In the genomic region with DNA sequence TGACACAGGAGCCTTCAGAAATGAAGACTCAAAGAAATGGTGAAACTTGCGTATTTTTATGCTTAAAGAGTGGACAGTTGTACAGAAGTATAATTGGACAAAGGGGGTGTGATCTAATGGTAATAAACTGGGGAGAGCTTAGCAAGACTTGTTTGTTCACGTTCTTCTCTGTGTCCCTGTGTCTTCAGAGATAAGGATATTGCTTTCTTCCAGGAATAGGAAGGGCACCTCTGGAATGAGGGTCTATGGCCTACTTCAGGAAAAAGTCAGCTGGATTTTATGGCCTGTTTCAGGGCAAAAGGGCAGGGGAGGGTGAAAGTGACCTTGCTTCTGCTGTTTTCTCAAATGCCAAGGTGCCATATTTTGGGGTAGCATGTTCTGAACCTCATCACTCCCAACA, we compare ENCODE assay signal across 1 cellular context.
A peak's percentile ranks its signal among the peaks of the same experiment; 100 is the strongest.
TF ChIP-seq lines count a peak whose summit lies in the region.

No MANE protein-coding gene starts in this region.

TF ChIP-seq in K562, 482 proteins besides CTCF, POLR2A, EP300 and RAD21 (continues in another document):
- TF ChIP-seq NFIX (CRISPR knock-in tag; IDR thresholded peaks at IDR 0.05; ENCODE audit: low read depth): no peak
- TF ChIP-seq ZBTB11 (CRISPR knock-in tag; IDR thresholded peaks at IDR 0.05): peak in 1 of 3 experiments; percentile 33; a peak in 1 of 6 replicates
- TF ChIP-seq, protein P1, sequence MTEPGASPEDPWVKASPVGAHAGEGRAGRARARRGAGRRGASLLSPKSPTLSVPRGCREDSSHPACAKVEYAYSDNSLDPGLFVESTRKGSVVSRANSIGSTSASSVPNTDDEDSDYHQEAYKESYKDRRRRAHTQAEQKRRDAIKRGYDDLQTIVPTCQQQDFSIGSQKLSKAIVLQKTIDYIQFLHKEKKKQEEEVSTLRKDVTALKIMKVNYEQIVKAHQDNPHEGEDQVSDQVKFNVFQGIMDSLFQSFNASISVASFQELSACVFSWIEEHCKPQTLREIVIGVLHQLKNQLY (CRISPR knock-in tag; conservative IDR thresholded peaks at IDR 0.05): no peak
- TF ChIP-seq, protein P2, sequence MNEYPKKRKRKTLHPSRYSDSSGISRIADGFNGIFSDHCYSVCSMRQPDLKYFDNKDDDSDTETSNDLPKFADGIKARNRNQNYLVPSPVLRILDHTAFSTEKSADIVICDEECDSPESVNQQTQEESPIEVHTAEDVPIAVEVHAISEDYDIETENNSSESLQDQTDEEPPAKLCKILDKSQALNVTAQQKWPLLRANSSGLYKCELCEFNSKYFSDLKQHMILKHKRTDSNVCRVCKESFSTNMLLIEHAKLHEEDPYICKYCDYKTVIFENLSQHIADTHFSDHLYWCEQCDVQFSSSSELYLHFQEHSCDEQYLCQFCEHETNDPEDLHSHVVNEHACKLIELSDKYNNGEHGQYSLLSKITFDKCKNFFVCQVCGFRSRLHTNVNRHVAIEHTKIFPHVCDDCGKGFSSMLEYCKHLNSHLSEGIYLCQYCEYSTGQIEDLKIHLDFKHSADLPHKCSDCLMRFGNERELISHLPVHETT (CRISPR knock-in tag; conservative IDR thresholded peaks at IDR 0.05 in 1 of 2, IDR thresholded peaks at IDR 0.05 in 1 of 2): peak in 1 of 2 experiments; percentile 23; a peak in 1 of 4 replicates
- no peak for TF ChIP-seq STAG1 (CRISPR knock-in tag; IDR thresholded peaks at IDR 0.05; ENCODE audit: borderline replicate concordance)
- TF ChIP-seq MCM7 (IDR thresholded peaks at IDR 0.05): no peak
- TF ChIP-seq FOXM1 (IDR thresholded peaks at IDR 0.05; ENCODE audit: low read depth): 0 out of 2 replicates have a peak, but pooled peaks have one; percentile 23
- TF ChIP-seq FOXM1 (CRISPR knock-in tag; IDR thresholded peaks at IDR 0.05; ENCODE audit: low read depth): no peak
- 0 out of 2 replicates have a peak, but pooled peaks have one; percentile 38 for TF ChIP-seq KLF6 (CRISPR knock-in tag; IDR thresholded peaks at IDR 0.05; ENCODE audit: borderline replicate concordance)
- no peak for TF ChIP-seq NR2C1 (IDR thresholded peaks at IDR 0.05)
- peak; percentile 61 for TF ChIP-seq NR2C1 (tag; IDR thresholded peaks at IDR 0.05)
- peak; percentile 82 for TF ChIP-seq ARID1B (IDR thresholded peaks at IDR 0.05)
- TF ChIP-seq HDAC1 (IDR thresholded peaks at IDR 0.05): peak in 1 of 2 experiments; percentile 50; a peak in 2 of 4 replicates
- TF ChIP-seq BRCA1 (IDR thresholded peaks at IDR 0.05): no peak
- no peak for TF ChIP-seq BRCA1 (CRISPR knock-in tag; IDR thresholded peaks at IDR 0.05)
- TF ChIP-seq GATAD2A (IDR thresholded peaks at IDR 0.05): peak; percentile 21; the same call in 1 of the 2 replicates
- no peak for TF ChIP-seq ZFP1 (CRISPR knock-in tag; IDR thresholded peaks at IDR 0.05)
- peak; percentile 73; the same call in 1 of the 2 replicates for TF ChIP-seq FOXA1 (IDR thresholded peaks at IDR 0.05; ENCODE audit: borderline replicate concordance)
- no peak for TF ChIP-seq GABPA (tag; conservative IDR thresholded peaks at IDR 0.05; ENCODE audit: low read depth)
- TF ChIP-seq ZC3H4 (CRISPR knock-in tag; IDR thresholded peaks at IDR 0.05; ENCODE audit: borderline replicate concordance): no peak
- TF ChIP-seq MECOM (CRISPR knock-in tag; IDR thresholded peaks at IDR 0.05): 0 out of 2 replicates have a peak, but pooled peaks have one; percentile 21
- TF ChIP-seq ZNF239 (CRISPR knock-in tag; IDR thresholded peaks at IDR 0.05): peak; percentile 32; the same call in 1 of the 2 replicates
- no peak for TF ChIP-seq ZNF584 (CRISPR knock-in tag; IDR thresholded peaks at IDR 0.05; ENCODE audit: low read depth)
- no peak for TF ChIP-seq LARP7 (IDR thresholded peaks at IDR 0.05)
- TF ChIP-seq CEBPB (tag; IDR thresholded peaks at IDR 0.05): no peak
- TF ChIP-seq ZHX1 (conservative IDR thresholded peaks at IDR 0.05; ENCODE audit: low read length): no peak
- TF ChIP-seq ZKSCAN8 (CRISPR knock-in tag; IDR thresholded peaks at IDR 0.05): 0 out of 2 replicates have a peak, but pooled peaks have one; percentile 61
- 0 out of 2 replicates have a peak, but pooled peaks have one; percentile 38 for TF ChIP-seq SMARCA4 (IDR thresholded peaks at IDR 0.05)
- no peak for TF ChIP-seq MAFK (IDR thresholded peaks at IDR 0.05; ENCODE audit: low read length)
- peak; percentile 88 for TF ChIP-seq ZNF592 (IDR thresholded peaks at IDR 0.05)
- peak; percentile 70; the same call in 1 of the 2 replicates for TF ChIP-seq BHLHE40 (IDR thresholded peaks at IDR 0.05; ENCODE audit: low read length)
- TF ChIP-seq EHMT2 (IDR thresholded peaks at IDR 0.05): 0 out of 2 replicates have a peak, but pooled peaks have one; percentile 52
- no peak for TF ChIP-seq MEF2A (IDR thresholded peaks at IDR 0.05; ENCODE audit: control insufficient read depth, low read depth, low read length)
- no peak for TF ChIP-seq ZNF740 (CRISPR knock-in tag; IDR thresholded peaks at IDR 0.05)
- TF ChIP-seq ZNF740 (tag; IDR thresholded peaks at IDR 0.05): 0 out of 4 replicates have a peak, but pooled peaks of 1 of the 2 experiments have one; percentile 42
- TF ChIP-seq CHD2 (IDR thresholded peaks at IDR 0.05; ENCODE audit: low read depth, low read length): no peak
- TF ChIP-seq NCOA1 (IDR thresholded peaks at IDR 0.05; ENCODE audit: low read depth): peak; percentile 20; the same call in 1 of the 2 replicates
- TF ChIP-seq MCM5 (IDR thresholded peaks at IDR 0.05; ENCODE audit: low read depth): no peak
- TF ChIP-seq SOX6 (IDR thresholded peaks at IDR 0.05): peak; percentile 49
- peak; percentile 53; the same call in 1 of the 2 replicates for TF ChIP-seq MTA2 (IDR thresholded peaks at IDR 0.05; ENCODE audit: low read depth)
- no peak for TF ChIP-seq ESRRB (CRISPR knock-in tag; IDR thresholded peaks at IDR 0.05; ENCODE audit: borderline replicate concordance)
- TF ChIP-seq ESRRA (IDR thresholded peaks at IDR 0.05; ENCODE audit: borderline replicate concordance, low read depth): peak; percentile 82
- TF ChIP-seq, protein P3, sequence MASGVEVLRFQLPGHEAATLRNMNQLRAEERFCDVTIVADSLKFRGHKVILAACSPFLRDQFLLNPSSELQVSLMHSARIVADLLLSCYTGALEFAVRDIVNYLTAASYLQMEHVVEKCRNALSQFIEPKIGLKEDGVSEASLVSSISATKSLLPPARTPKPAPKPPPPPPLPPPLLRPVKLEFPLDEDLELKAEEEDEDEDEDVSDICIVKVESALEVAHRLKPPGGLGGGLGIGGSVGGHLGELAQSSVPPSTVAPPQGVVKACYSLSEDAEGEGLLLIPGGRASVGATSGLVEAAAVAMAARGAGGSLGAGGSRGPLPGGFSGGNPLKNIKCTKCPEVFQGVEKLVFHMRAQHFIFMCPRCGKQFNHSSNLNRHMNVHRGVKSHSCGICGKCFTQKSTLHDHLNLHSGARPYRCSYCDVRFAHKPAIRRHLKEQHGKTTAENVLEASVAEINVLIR (CRISPR knock-in tag; IDR thresholded peaks at IDR 0.05): 0 out of 2 replicates have a peak, but pooled peaks have one; percentile 25
- TF ChIP-seq KDM5B (IDR thresholded peaks at IDR 0.05; ENCODE audit: insufficient replicate concordance, low read depth, low read length): no peak
- 0 out of 2 replicates have a peak, but pooled peaks have one; percentile 4 for TF ChIP-seq SMAD3 (CRISPR knock-in tag; conservative IDR thresholded peaks at IDR 0.05)
- TF ChIP-seq CC2D1A (IDR thresholded peaks at IDR 0.05): peak; percentile 25; the same call in 1 of the 2 replicates
- peak; percentile 25; the same call in 1 of the 2 replicates for TF ChIP-seq ZNF766 (CRISPR knock-in tag; conservative IDR thresholded peaks at IDR 0.05)
- TF ChIP-seq, protein P4, sequence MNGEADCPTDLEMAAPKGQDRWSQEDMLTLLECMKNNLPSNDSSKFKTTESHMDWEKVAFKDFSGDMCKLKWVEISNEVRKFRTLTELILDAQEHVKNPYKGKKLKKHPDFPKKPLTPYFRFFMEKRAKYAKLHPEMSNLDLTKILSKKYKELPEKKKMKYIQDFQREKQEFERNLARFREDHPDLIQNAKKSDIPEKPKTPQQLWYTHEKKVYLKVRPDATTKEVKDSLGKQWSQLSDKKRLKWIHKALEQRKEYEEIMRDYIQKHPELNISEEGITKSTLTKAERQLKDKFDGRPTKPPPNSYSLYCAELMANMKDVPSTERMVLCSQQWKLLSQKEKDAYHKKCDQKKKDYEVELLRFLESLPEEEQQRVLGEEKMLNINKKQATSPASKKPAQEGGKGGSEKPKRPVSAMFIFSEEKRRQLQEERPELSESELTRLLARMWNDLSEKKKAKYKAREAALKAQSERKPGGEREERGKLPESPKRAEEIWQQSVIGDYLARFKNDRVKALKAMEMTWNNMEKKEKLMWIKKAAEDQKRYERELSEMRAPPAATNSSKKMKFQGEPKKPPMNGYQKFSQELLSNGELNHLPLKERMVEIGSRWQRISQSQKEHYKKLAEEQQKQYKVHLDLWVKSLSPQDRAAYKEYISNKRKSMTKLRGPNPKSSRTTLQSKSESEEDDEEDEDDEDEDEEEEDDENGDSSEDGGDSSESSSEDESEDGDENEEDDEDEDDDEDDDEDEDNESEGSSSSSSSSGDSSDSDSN (IDR thresholded peaks at IDR 0.05; ENCODE audit: borderline replicate concordance in 1 of 2, low read depth in 2 of 2, low read length in 2 of 2): no peak
- peak; percentile 35; the same call in 1 of the 2 replicates for TF ChIP-seq LEF1 (IDR thresholded peaks at IDR 0.05)
- TF ChIP-seq L3MBTL2 (IDR thresholded peaks at IDR 0.05): peak; percentile 29; the same call in 1 of the 2 replicates
- peak; percentile 43 for TF ChIP-seq CXXC5 (CRISPR knock-in tag; IDR thresholded peaks at IDR 0.05)
